In the genomic region with DNA sequence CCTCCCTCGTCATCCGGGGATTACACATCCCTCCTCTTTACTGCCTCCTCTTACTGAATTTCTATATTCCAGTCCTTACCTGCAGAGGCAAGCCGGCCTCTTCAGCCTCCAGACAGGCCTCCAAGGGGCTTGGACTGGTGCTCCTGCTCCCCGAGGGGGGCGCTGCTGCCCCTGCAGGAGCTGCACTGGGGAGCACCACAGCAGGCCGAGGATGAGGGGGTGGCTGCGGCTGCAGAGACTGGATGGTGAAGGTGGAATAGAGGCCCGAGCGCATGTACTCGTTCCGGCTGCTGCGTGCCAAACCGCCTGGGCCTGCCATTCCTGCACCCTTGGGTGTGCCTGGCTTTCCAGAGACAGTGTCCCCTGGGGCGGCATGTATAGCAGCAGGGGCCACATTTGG, we compare ENCODE assay signal across 14 cellular contexts. TPM values are rescaled to one million over a fixed set of nuclear protein-coding genes. Genes with fewer than 3 reads are reported as not detected.
DNase-seq lines count a peak whose midpoint lies in the region; ATAC-seq and TF ChIP-seq lines count a peak whose summit lies in the region.
"Had no signal": no experiment of that assay in that cellular context is flagged by ENCODE, and none has a peak within 500 bp of the region (broad histone marks: within the 10 kb centered on the region; RNA-seq: fewer than 3 reads in every experiment).

No MANE protein-coding gene starts in this region.

- H3K36me3 Mint-ChIP-seq in activated CD4-positive, alpha-beta T cell treated with anti-CD3 and anti-CD28 coated beads, Interleukin-2, amount 10 ng/mL, durations not matched to agents 7 days and 5 days (ENCODE audit: low read depth) = peaks cover 49% of the 10 kb centered on the region
- H3K36me3 Mint-ChIP-seq in activated T-helper 1 cell treated with anti-CD3 and anti-CD28 coated beads, Interleukin-12 subunit alpha, Interleukin-12 subunit beta, Interleukin-2, Interleukin-4 antibody, amounts not matched to agents 30 ng/mL and 10 ng/mL and 1 ng/mL, durations not matched to agents 14 hours and 24 hours and 36 hours (ENCODE audit: low read depth) = peaks cover 48% of the 10 kb centered on the region
- peaks cover 52% of the 10 kb centered on the region for H3K36me3 Mint-ChIP-seq in endodermal cell (ENCODE audit: low read depth)

- ATAC-seq in HG03025 (IDR thresholded peaks at IDR 0.05; ENCODE audit: low FRiP score, unreplicated experiment) = no peak
- ATAC-seq: A549 had no signal

- H3K27ac ChIP-seq in endodermal cell (ENCODE audit: low read depth, low read length) (no peak overlapping the region), caudate nucleus (ENCODE audit: low read depth, low read length) (no peak overlapping the region)
- H3K27ac ChIP-seq: A549, HL-60 had no signal

- CTCF ChIA-PET in activated CD4-positive, alpha-beta T cell treated with anti-CD3 and anti-CD28 coated beads, Interleukin-2, amount 10 ng/mL, durations not matched to agents 7 days and 5 days (lab: Charles Lee) = no interaction called here

- no peaks in the 10 kb centered on the region for H3K27me3 Mint-ChIP-seq in activated CD4-positive, alpha-beta T cell treated with anti-CD3 and anti-CD28 coated beads, Interleukin-2, amount 10 ng/mL, durations not matched to agents 7 days and 5 days
- no peaks in the 10 kb centered on the region for H3K27me3 Mint-ChIP-seq in activated T-helper 1 cell treated with anti-CD3 and anti-CD28 coated beads, Interleukin-12 subunit alpha, Interleukin-12 subunit beta, Interleukin-2, Interleukin-4 antibody, amounts not matched to agents 30 ng/mL and 10 ng/mL and 1 ng/mL, durations not matched to agents 14 hours and 24 hours and 36 hours (ENCODE audit: insufficient read depth)
- no peaks in the 10 kb centered on the region for H3K27me3 Mint-ChIP-seq in endodermal cell (ENCODE audit: insufficient read depth)

- intact Hi-C loops in activated T-helper 1 cell treated with anti-CD3 and anti-CD28 coated beads, Interleukin-12 subunit alpha, Interleukin-12 subunit beta, Interleukin-2, Interleukin-4 antibody, amounts not matched to agents 30 ng/mL and 10 ng/mL and 1 ng/mL, durations not matched to agents 14 hours and 24 hours and 36 hours (cut with micrococcal nuclease) = no loop called here

- 97% methylated on average over 14 of the region's 14 CpGs; no CpG with 5 or more reads in 1 of the 2 experiments for WGBS in endodermal cell (ENCODE audit: insufficient coverage in 1 of 2, insufficient read length in 1 of 2), 2 experiments

- peaks cover 21% of the 10 kb centered on the region for H3K9me3 ChIP-seq in endodermal cell (ENCODE audit: control insufficient read depth, low read length)

- H3K4me1 ChIP-seq in endodermal cell (ENCODE audit: control insufficient read depth, insufficient read depth, low read length) = no peaks in the 10 kb centered on the region
- H3K4me1 ChIP-seq: A549 had no signal

- H3K9ac ChIP-seq in endodermal cell (ENCODE audit: extremely low read depth, low read length, poor library complexity, severe bottlenecking) = no peak overlapping the region

- H3K4me3 ChIP-seq in endodermal cell (ENCODE audit: low read length) = no peak overlapping the region
- H3K4me3 ChIP-seq: A549 had no signal

- in situ Hi-C loops in GM13977 (cut with MboI; ENCODE audit: low pct_unique_long_range_greater_than_20kb, low sequenced_read_pairs, unreplicated experiment) = no loop called here

- TF ChIP-seq CTCF in GM13977 (IDR thresholded peaks at IDR 0.05; ENCODE audit: extremely low read depth, insufficient read depth, missing control alignments) = peak; percentile 11
- no peak for TF ChIP-seq CTCF in endodermal cell (conservative IDR thresholded peaks at IDR 0.05)

- H3K4me1 Mint-ChIP-seq in activated CD4-positive, alpha-beta T cell treated with anti-CD3 and anti-CD28 coated beads, Interleukin-2, amount 10 ng/mL, durations not matched to agents 7 days and 5 days = peaks cover 36% of the 10 kb centered on the region
- peaks cover 23% of the 10 kb centered on the region for H3K4me1 Mint-ChIP-seq in activated T-helper 1 cell treated with anti-CD3 and anti-CD28 coated beads, Interleukin-12 subunit alpha, Interleukin-12 subunit beta, Interleukin-2, Interleukin-4 antibody, amounts not matched to agents 30 ng/mL and 10 ng/mL and 1 ng/mL, durations not matched to agents 14 hours and 24 hours and 36 hours (ENCODE audit: low read depth)
- peaks cover 3% of the 10 kb centered on the region for H3K4me1 Mint-ChIP-seq in endodermal cell

- DNase-seq in activated CD4-positive, alpha-beta T cell treated with anti-CD3 and anti-CD28 coated beads, Interleukin-2, amount 10 ng/mL, durations not matched to agents 7 days and 5 days = no peak
- no peak for DNase-seq in activated CD4-positive, alpha-beta T cell treated with anti-CD3 and anti-CD28 coated beads for 4 hours
- DNase-seq in GM13977 (ENCODE audit: low spot score) = no peak
- DNase-seq in activated T-helper 1 cell treated with anti-CD3 and anti-CD28 coated beads, Interleukin-12 subunit alpha, Interleukin-12 subunit beta, Interleukin-2, Interleukin-4 antibody, amounts not matched to agents 30 ng/mL and 10 ng/mL and 1 ng/mL, durations not matched to agents 14 hours and 24 hours and 36 hours (ENCODE audit: low spot score) = no peak
- peak; percentile 36 for DNase-seq in endodermal cell
- DNase-seq in caudate nucleus (lab: John Stamatoyannopoulos, UW) = no peak
- DNase-seq: DMS53, GF-D8, HCEC 1CT, HFFc6 had no signal

- peaks cover 3% of the 10 kb centered on the region for H3K9me3 Mint-ChIP-seq in activated CD4-positive, alpha-beta T cell treated with anti-CD3 and anti-CD28 coated beads, Interleukin-2, amount 10 ng/mL, durations not matched to agents 7 days and 5 days
- peaks cover 10% of the 10 kb centered on the region for H3K9me3 Mint-ChIP-seq in activated T-helper 1 cell treated with anti-CD3 and anti-CD28 coated beads, Interleukin-12 subunit alpha, Interleukin-12 subunit beta, Interleukin-2, Interleukin-4 antibody, amounts not matched to agents 30 ng/mL and 10 ng/mL and 1 ng/mL, durations not matched to agents 14 hours and 24 hours and 36 hours
- peaks cover 64% of the 10 kb centered on the region for H3K9me3 Mint-ChIP-seq in endodermal cell
- H3K9me3 Mint-ChIP-seq: HFFc6 had no signal

- H3K27ac Mint-ChIP-seq in activated CD4-positive, alpha-beta T cell treated with anti-CD3 and anti-CD28 coated beads, Interleukin-2, amount 10 ng/mL, durations not matched to agents 7 days and 5 days = peak overlapping the region; percentile 81
- H3K27ac Mint-ChIP-seq in activated T-helper 1 cell treated with anti-CD3 and anti-CD28 coated beads, Interleukin-12 subunit alpha, Interleukin-12 subunit beta, Interleukin-2, Interleukin-4 antibody, amounts not matched to agents 30 ng/mL and 10 ng/mL and 1 ng/mL, durations not matched to agents 14 hours and 24 hours and 36 hours = no peak overlapping the region
- no peak overlapping the region for H3K27ac Mint-ChIP-seq in endodermal cell
- H3K27ac Mint-ChIP-seq: HFFc6 had no signal

- POLR2A ChIA-PET in activated CD4-positive, alpha-beta T cell treated with anti-CD3 and anti-CD28 coated beads, Interleukin-2, amount 10 ng/mL, durations not matched to agents 7 days and 5 days (lab: Charles Lee) = no interaction called here

- peaks cover 30% of the 10 kb centered on the region for H3K36me3 ChIP-seq in endodermal cell (ENCODE audit: control insufficient read depth, insufficient read depth, low read length)

- no peaks in the 10 kb centered on the region for H3K27me3 ChIP-seq in endodermal cell (ENCODE audit: control insufficient read depth, insufficient read depth, low read length, poor library complexity, severe bottlenecking)

- peak overlapping the region; percentile 58 for H3K4me3 Mint-ChIP-seq in activated CD4-positive, alpha-beta T cell treated with anti-CD3 and anti-CD28 coated beads, Interleukin-2, amount 10 ng/mL, durations not matched to agents 7 days and 5 days
- peak overlapping the region; percentile 67 for H3K4me3 Mint-ChIP-seq in activated T-helper 1 cell treated with anti-CD3 and anti-CD28 coated beads, Interleukin-12 subunit alpha, Interleukin-12 subunit beta, Interleukin-2, Interleukin-4 antibody, amounts not matched to agents 30 ng/mL and 10 ng/mL and 1 ng/mL, durations not matched to agents 14 hours and 24 hours and 36 hours
- no peak overlapping the region for H3K4me3 Mint-ChIP-seq in endodermal cell
- H3K4me3 Mint-ChIP-seq: HFFc6 had no signal

RNA-seq across cellular contexts. Expression of a gene that starts 9.1 kb away (rescaled TPM):
- 10 to 100 TPM; 25.9 to 45.1 TPM for total RNA-seq in activated CD4-positive, alpha-beta T cell treated with anti-CD3 and anti-CD28 coated beads, Interleukin-2, amount 10 ng/mL, durations not matched to agents 7 days and 5 days
- 2.3 and 4.9 TPM in 2 replicates for total RNA-seq in activated T-helper 1 cell treated with anti-CD3 and anti-CD28 coated beads, Interleukin-12 subunit alpha, Interleukin-12 subunit beta, Interleukin-2, Interleukin-4 antibody, amounts not matched to agents 30 ng/mL and 10 ng/mL and 1 ng/mL, durations not matched to agents 14 hours and 24 hours and 36 hours
- total RNA-seq in endodermal cell = 1 to 10 TPM; 3.2 to 4.6 TPM
- polyA plus RNA-seq in endodermal cell (2013, experiment 1 of 2) = 0.75 TPM
- polyA plus RNA-seq in endodermal cell (2013, experiment 2 of 2) = 0.58 TPM
- total RNA-seq: H4 had no signal

RNA-seq across cellular contexts. Expression of a gene that starts 11.5 kb away (rescaled TPM):
- total RNA-seq in activated CD4-positive, alpha-beta T cell treated with anti-CD3 and anti-CD28 coated beads, Interleukin-2, amount 10 ng/mL, durations not matched to agents 7 days and 5 days = 10 to 100 TPM; 56.4 to 61.1 TPM
- 99.3 TPM in 2 replicates for total RNA-seq in activated T-helper 1 cell treated with anti-CD3 and anti-CD28 coated beads, Interleukin-12 subunit alpha, Interleukin-12 subunit beta, Interleukin-2, Interleukin-4 antibody, amounts not matched to agents 30 ng/mL and 10 ng/mL and 1 ng/mL, durations not matched to agents 14 hours and 24 hours and 36 hours
- 10 to 100 TPM; 30.8 to 37.0 TPM for total RNA-seq in endodermal cell
- polyA plus RNA-seq in endodermal cell (2013, experiment 1 of 2) = 19.5 TPM
- polyA plus RNA-seq in endodermal cell (2013, experiment 2 of 2) = 19.4 TPM

RNA-seq across cellular contexts. Expression of a gene that starts 19.2 kb away (rescaled TPM):
- under 1 TPM; 0.35 TPM for total RNA-seq in activated CD4-positive, alpha-beta T cell treated with anti-CD3 and anti-CD28 coated beads, Interleukin-2, amount 10 ng/mL, durations not matched to agents 7 days and 5 days
- total RNA-seq in activated T-helper 1 cell treated with anti-CD3 and anti-CD28 coated beads, Interleukin-12 subunit alpha, Interleukin-12 subunit beta, Interleukin-2, Interleukin-4 antibody, amounts not matched to agents 30 ng/mL and 10 ng/mL and 1 ng/mL, durations not matched to agents 14 hours and 24 hours and 36 hours = 0.21 and 0.22 TPM in 2 replicates
- 1 to 10 TPM; 4.9 to 5.3 TPM for total RNA-seq in endodermal cell
- polyA plus RNA-seq in endodermal cell (2013, experiment 1 of 2) = 5.5 TPM
- polyA plus RNA-seq in endodermal cell (2013, experiment 2 of 2) = 4.5 TPM
- total RNA-seq: H4 had no signal

RNA-seq across cellular contexts. Expression of a gene that starts 20.2 kb away (rescaled TPM):
- total RNA-seq in activated CD4-positive, alpha-beta T cell treated with anti-CD3 and anti-CD28 coated beads, Interleukin-2, amount 10 ng/mL, durations not matched to agents 7 days and 5 days = 100 to 1,000 TPM; 181 to 187 TPM
- 163 and 173 TPM in 2 replicates for total RNA-seq in activated T-helper 1 cell treated with anti-CD3 and anti-CD28 coated beads, Interleukin-12 subunit alpha, Interleukin-12 subunit beta, Interleukin-2, Interleukin-4 antibody, amounts not matched to agents 30 ng/mL and 10 ng/mL and 1 ng/mL, durations not matched to agents 14 hours and 24 hours and 36 hours
- 10 to 100 TPM; 83.7 to 99.9 TPM for total RNA-seq in endodermal cell
- 121 TPM for polyA plus RNA-seq in endodermal cell (2013, experiment 1 of 2)
- 110 TPM for polyA plus RNA-seq in endodermal cell (2013, experiment 2 of 2)

RNA-seq across cellular contexts. Expression of a gene that starts 56.6 kb away (rescaled TPM):
- 10 to 100 TPM; 81.7 to 97.1 TPM for total RNA-seq in activated CD4-positive, alpha-beta T cell treated with anti-CD3 and anti-CD28 coated beads, Interleukin-2, amount 10 ng/mL, durations not matched to agents 7 days and 5 days
- total RNA-seq in activated T-helper 1 cell treated with anti-CD3 and anti-CD28 coated beads, Interleukin-12 subunit alpha, Interleukin-12 subunit beta, Interleukin-2, Interleukin-4 antibody, amounts not matched to agents 30 ng/mL and 10 ng/mL and 1 ng/mL, durations not matched to agents 14 hours and 24 hours and 36 hours = 61.7 and 70.1 TPM in 2 replicates
- total RNA-seq in endodermal cell = 10 to 100 TPM; 63.5 to 74.8 TPM
- 64.2 TPM for polyA plus RNA-seq in endodermal cell (2013, experiment 1 of 2)
- polyA plus RNA-seq in endodermal cell (2013, experiment 2 of 2) = 63.0 TPM
